Comparison of ENCODE assay signal across 14 cellular contexts in genomic region chr10:28279878-28280277, GRCh38.
"Had no signal": no experiment of that assay in that cellular context is flagged by ENCODE, and none has a peak within 500 bp of the region (broad histone marks: within the 10 kb centered on the region; RNA-seq: fewer than 3 reads in every experiment).

No MANE protein-coding gene starts in this region.

- H3K27me3 ChIP-seq: gastrocnemius medialis, vagina had no signal

- H3K4me3 ChIP-seq: lower lobe of right lung, vagina had no signal

- H3K36me3 ChIP-seq: gastrocnemius medialis, lower lobe of right lung, vagina, WERI-Rb-1 had no signal

- H3K9me3 ChIP-seq: gastrocnemius medialis, lower lobe of right lung, vagina had no signal

- ATAC-seq: gastrocnemius medialis; lower lobe of right lung; naive thymus-derived CD8-positive, alpha-beta T cell had no signal

- DNase-seq: activated CD4-positive, alpha-beta T cell treated with anti-CD3 and anti-CD28 coated beads for 1 hour; activated CD4-positive, alpha-beta T cell treated with anti-CD3 and anti-CD28 coated beads, Interleukin-2, amount 50 U/mL, for 48 hours; activated gamma-delta T cell treated with Interleukin-2 at 50 U/mL for 16 hours; effector CD4-positive, alpha-beta T cell; gastrocnemius medialis; lower lobe of right lung; naive thymus-derived CD8-positive, alpha-beta T cell; posterior cingulate gyrus; retina; small intestine; stimulated activated CD4-positive, alpha-beta T cell treated with anti-CD3 and anti-CD28 coated beads, Interleukin-15, amount 100 ng/mL, for 24 hours; stimulated activated CD4-positive, alpha-beta T cell treated with anti-CD3 and anti-CD28 coated beads, Interleukin-2, amount 100 ng/mL, for 48 hours; WERI-Rb-1 had no signal

- H3K27ac ChIP-seq: lower lobe of right lung, vagina, WERI-Rb-1 had no signal

- H3K4me1 ChIP-seq: vagina had no signal
